ENCODE assay signal across 8 cellular contexts in the genomic region with DNA sequence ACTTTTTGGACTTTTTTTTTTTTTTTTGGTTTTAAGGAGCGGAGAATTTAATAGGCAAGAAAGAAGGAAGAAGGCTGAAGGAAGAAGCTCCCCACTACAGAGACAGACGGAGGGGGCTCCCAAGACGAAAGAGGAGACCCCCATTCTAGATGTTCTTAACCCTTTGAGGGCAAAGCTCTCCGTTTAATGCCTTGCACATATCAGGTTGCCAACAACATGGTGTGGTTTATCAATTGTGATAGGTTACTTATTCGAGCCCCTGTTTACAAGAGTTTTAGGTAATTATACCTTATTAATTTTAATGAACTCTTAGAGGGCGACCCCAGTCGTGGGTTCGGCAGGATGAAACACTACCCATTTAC. TPM values are rescaled to one million over a fixed set of nuclear protein-coding genes. Genes with fewer than 3 reads are reported as not detected.
A peak's percentile ranks its signal among the peaks of the same experiment; 100 is the strongest.
DNase-seq lines count a peak whose midpoint lies in the region; ATAC-seq, FAIRE-seq and TF ChIP-seq lines count a peak whose summit lies in the region.

No MANE protein-coding gene starts in this region.

- peaks cover 17% of the 10 kb centered on the region for H3K4me1 ChIP-seq in A673 (ENCODE audit: insufficient read depth, low read length, poor library complexity, severe bottlenecking)
- peaks cover 2% of the 10 kb centered on the region for H3K4me1 ChIP-seq in HUES6 (ENCODE audit: control insufficient read depth, insufficient read depth, low read length)
- H3K4me1 ChIP-seq in mucosa of descending colon (ENCODE audit: low read depth), result peaks cover 24% of the 10 kb centered on the region

- H3K4me3 ChIP-seq in A673 (ENCODE audit: low read depth, low read length, poor library complexity, severe bottlenecking) (peak overlapping the region; percentile 89), HUES6 (ENCODE audit: low read depth, low read length) (peak overlapping the region; percentile 97), bronchial epithelial cell (ENCODE audit: low read depth, low read length) (peak overlapping the region; percentile 89), mucosa of descending colon (peak overlapping the region; percentile 95)

- H3K27ac ChIP-seq in A673 (ENCODE audit: low read depth, low read length, poor library complexity, severe bottlenecking) (peak overlapping the region; percentile 91), HUES6 (ENCODE audit: low read depth, low read length) (no peak overlapping the region)

- no peak for FAIRE-seq in bronchial epithelial cell (lab: Jason Lieb, UNC)

- CTCF ChIA-PET in A673 (lab: Charles Lee), result no interaction called here

- TF ChIP-seq CTCF in A673 (conservative IDR thresholded peaks at IDR 0.05; ENCODE audit: low read depth, low read length) (no peak), bronchial epithelial cell (IDR thresholded peaks at IDR 0.05; ENCODE audit: insufficient read depth, low read length, severe bottlenecking) (no peak), mucosa of descending colon (IDR thresholded peaks at IDR 0.05) (no peak)

- peak overlapping the region; percentile 85 for H3K9ac ChIP-seq in HUES6 (ENCODE audit: low read length)

- POLR2A ChIA-PET in A673 (lab: Charles Lee; ENCODE audit: low non-redundant PET), result interaction anchor here (0.6 kb wide), 1 partner anchor 263 kb away, joined by 3 read pairs; the partner anchor contains the start of gene TRAPPC6B

- ATAC-seq in mucosa of descending colon, result no peak
- no peak for ATAC-seq in HG02973 (IDR thresholded peaks at IDR 0.05; ENCODE audit: unreplicated experiment)
- ATAC-seq in HG02970 (IDR thresholded peaks at IDR 0.05; ENCODE audit: low FRiP score, unreplicated experiment), result no peak

- H3K27me3 ChIP-seq in A673 (replicated peaks; ENCODE audit: insufficient read depth, low read depth, low read length, poor library complexity) (no peaks in the 10 kb centered on the region), HUES6 (ENCODE audit: control insufficient read depth, insufficient read depth, low read length) (no peaks in the 10 kb centered on the region), bronchial epithelial cell (ENCODE audit: control insufficient read depth, insufficient read depth, low read length) (no peaks in the 10 kb centered on the region)

- no peaks in the 10 kb centered on the region for H3K9me3 ChIP-seq in A673 (ENCODE audit: low read depth, low read length, poor library complexity, severe bottlenecking)
- no peaks in the 10 kb centered on the region for H3K9me3 ChIP-seq in HUES6 (ENCODE audit: control insufficient read depth, insufficient read depth, low read depth, low read length)
- no peaks in the 10 kb centered on the region for H3K9me3 ChIP-seq in mucosa of descending colon

- DNase-seq in A673 (ENCODE audit: low spot score) (no peak), bronchial epithelial cell (ENCODE audit: low read depth) (no peak), mucosa of descending colon (peak in 1 of 3 donors; percentile 10), NOMO-1 treated with dmso at 0.1 percent for 144 hours (lab: John Stamatoyannopoulos, UW; ENCODE audit: unreplicated experiment) (no peak), pons (ENCODE audit: low spot score) (no peak)

- BruUV-seq in A673 (replicated peaks; lab: Mats Ljungman, UMichigan), result TSS peak; percentile 72

- intact Hi-C loops in A673 (cut with micrococcal nuclease; ENCODE audit: unreplicated experiment), result no loop called here
- intact Hi-C loops in mucosa of descending colon (cut with DNase I, micrococcal nuclease), result no loop called here

- no peaks in the 10 kb centered on the region for H3K36me3 ChIP-seq in A673 (ENCODE audit: insufficient read depth, low read length, poor library complexity, severe bottlenecking)
- H3K36me3 ChIP-seq in HUES6 (ENCODE audit: control insufficient read depth, insufficient read depth, low read length), result no peaks in the 10 kb centered on the region
- no peaks in the 10 kb centered on the region for H3K36me3 ChIP-seq in bronchial epithelial cell (ENCODE audit: control insufficient read depth, insufficient read depth, low read length)
- no peaks in the 10 kb centered on the region for H3K36me3 ChIP-seq in mucosa of descending colon (ENCODE audit: low read depth)

RNA-seq across cellular contexts. Expression of gene FBXO33, which starts 1.2 kb away (rescaled TPM):
- total RNA-seq in A673 (2021) (8.6 and 9.5 TPM in 2 replicates), bronchial epithelial cell (11.3 and 13.7 TPM in 2 replicates), mucosa of descending colon (1 to 10 TPM; 8.6 to 9.9 (median 9.6) TPM)
